ENCODE assay signal across 13 cellular contexts in genomic region chr2:162113771-162114168, GRCh38. TPM values are rescaled to one million over a fixed set of nuclear protein-coding genes. Genes with fewer than 3 reads are reported as not detected.
DNase-seq lines count a peak whose midpoint lies in the region; ATAC-seq, FAIRE-seq and TF ChIP-seq lines count a peak whose summit lies in the region.
"Had no signal": no experiment of that assay in that cellular context is flagged by ENCODE, and none has a peak within 500 bp of the region (broad histone marks: within the 10 kb centered on the region; RNA-seq: fewer than 3 reads in every experiment).

No MANE protein-coding gene starts in this region.

- peak overlapping the region; percentile 76 for H3K4me2 ChIP-seq in HepG2 (ENCODE audit: low read depth, low read length)

- peak; percentile 84 for ATAC-seq in HepG2
- ATAC-seq in GM19328 (IDR thresholded peaks at IDR 0.05; ENCODE audit: unreplicated experiment) = no peak
- ATAC-seq: activated naive CD8-positive, alpha-beta T cell treated with anti-CD3 and anti-CD28 coated beads, Interleukin-2, amount 50 U/mL, for 24 hours had no signal

- TF ChIP-seq EP300 in HepG2 (IDR thresholded peaks at IDR 0.05; ENCODE audit: low read depth in 2 of 2, low read length in 2 of 2) (peak; percentile 82 to 92; a peak in 3 of 4 replicates), HepG2 (CRISPR knock-in tag; IDR thresholded peaks at IDR 0.05; ENCODE audit: borderline replicate concordance) (peak; percentile 62; the same call in 1 of the 2 replicates)

- POLR2A ChIA-PET in HepG2 (lab: Yijun Ruan, JAX) = interaction anchor here (1.5 to 2.4 kb wide), 2 partner anchors 9 to 40 kb away, joined by 4 to 20 read pairs; partner anchors contain the start of gene DPP4

- H2AFZ ChIP-seq in HepG2 (ENCODE audit: low read length) = no peak overlapping the region

- TF ChIP-seq CTCF in HepG2 (CRISPR knock-in tag; IDR thresholded peaks at IDR 0.05) = no peak

- TF ChIP-seq POLR2A in HepG2 (IDR thresholded peaks at IDR 0.05; ENCODE audit: insufficient read depth in 1 of 2, low read depth in 2 of 2, low read length in 2 of 2) = no peak

- peak; percentile 87 for FAIRE-seq in HepG2 (lab: Jason Lieb, UNC)

- peak; percentile 71 for DNase-seq in AG08395 (ENCODE audit: low spot score)
- DNase-seq in LHCN-M2 (ENCODE audit: low read depth) = peak; percentile 92
- DNase-seq in dermis blood vessel endothelial cell = peak; percentile 61
- DNase-seq in HepG2 (ENCODE audit: low spot score) = peak; percentile 85
- no peak for DNase-seq in NCI-H510A (lab: John Stamatoyannopoulos, UW)
- DNase-seq in NCI-H345 treated with DMSO at 0.1 percent for 48 hours (lab: John Stamatoyannopoulos, UW; ENCODE audit: unreplicated experiment) = no peak
- no peak for DNase-seq in iPS-NIHi11 (ENCODE audit: low spot score)
- DNase-seq: activated CD4-positive, alpha-beta T cell treated with anti-CD3 and anti-CD28 coated beads for 4 hours; activated naive CD8-positive, alpha-beta T cell treated with anti-CD3 and anti-CD28 coated beads, Interleukin-2, amount 50 U/mL, for 24 hours; CD4-positive, CD25-positive, alpha-beta regulatory T cell had no signal

- peak overlapping the region; percentile 73 for H3K27ac ChIP-seq in HepG2 (ENCODE audit: extremely low read length, insufficient read depth, low read length)
- H3K27ac ChIP-seq: prostate gland had no signal

- TF ChIP-seq RAD21 in HepG2 (CRISPR knock-in tag; IDR thresholded peaks at IDR 0.05) = no peak

- peaks cover 70% of the 10 kb centered on the region for H3K4me1 ChIP-seq in HepG2 (ENCODE audit: insufficient read depth, low read length)
- H3K4me1 ChIP-seq: prostate gland had no signal

- H3K27me3 ChIP-seq in HepG2 (ENCODE audit: control insufficient read depth in 1 of 2, insufficient read depth in 2 of 2, low read length in 2 of 2) = no peaks in the 10 kb centered on the region

- no peaks in the 10 kb centered on the region for H4K20me1 ChIP-seq in HepG2 (ENCODE audit: insufficient read depth, low read length)

- in situ Hi-C loops in HepG2 (cut with HindIII; ENCODE audit: extremely low pct_ligation_motif_present, low pct_unique_long_range_greater_than_20kb) = no loop called here

- peaks cover 13% of the 10 kb centered on the region for H3K9me3 ChIP-seq in HepG2 (ENCODE audit: low read length)
- H3K9me3 ChIP-seq: prostate gland had no signal

- intact Hi-C loops in HepG2 (cut with micrococcal nuclease; ENCODE audit: unreplicated experiment) = loop anchor here (2.0 kb wide), 2 partner anchors 25 to 87 kb away; no protein-coding TSS in a partner anchor

- peak overlapping the region; percentile 53; the same call in 1 of the 2 replicates for H3K9ac ChIP-seq in HepG2 (ENCODE audit: insufficient read depth, low read depth, low read length)

- 0% methylated on average over 1 of the region's 1 CpG for whole genome bisulfite sequencing in HepG2 (ENCODE audit: low lambda C conversion rate)

- BruUV-seq in HepG2 (replicated peaks; lab: Mats Ljungman, UMichigan) = no TSS peak

- CTCF ChIA-PET in HepG2 (lab: Yijun Ruan, JAX; ENCODE audit: low intra/inter-chr PET ratio, low total read pairs) = no interaction called here

- no peaks in the 10 kb centered on the region for H3K36me3 ChIP-seq in HepG2 (replicated peaks in 1 of 2; ENCODE audit: control insufficient read depth in 1 of 2, insufficient read depth in 2 of 2, low read length in 2 of 2)
- H3K36me3 ChIP-seq: prostate gland had no signal

- H3K4me3 ChIP-seq in HepG2 (replicated peaks in 1 of 3; ENCODE audit: insufficient read depth in 1 of 3, low read depth in 2 of 3, low read length in 3 of 3) = peak overlapping the region in 1 of 3 experiments; percentile 34; a peak in 2 of 6 replicates
- H3K4me3 ChIP-seq: prostate gland had no signal

- no peaks in the 10 kb centered on the region for H3K79me2 ChIP-seq in HepG2 (ENCODE audit: insufficient read depth, low read length)

TF ChIP-seq in HepG2, 621 proteins besides CTCF, POLR2A, EP300 and RAD21 (continues in another document):
- TF ChIP-seq DPF2 (CRISPR knock-in tag; IDR thresholded peaks at IDR 0.05; ENCODE audit: borderline replicate concordance, low read depth) (peak; percentile 85), FOXP1 (IDR thresholded peaks at IDR 0.05) (no peak), FOXP1 (CRISPR knock-in tag; IDR thresholded peaks at IDR 0.05) (peak; percentile 89), CEBPB (IDR thresholded peaks at IDR 0.05; ENCODE audit: borderline replicate concordance, low read depth, low read length) (peak; percentile 100), DMAP1 (CRISPR knock-in tag; IDR thresholded peaks at IDR 0.05) (peak; percentile 73; the same call in 1 of the 2 replicates), ETV6 (CRISPR knock-in tag; conservative IDR thresholded peaks at IDR 0.05) (0 out of 2 replicates have a peak, but pooled peaks have one; percentile 65), TARDBP (CRISPR knock-in tag; IDR thresholded peaks at IDR 0.05) (peak; percentile 90), ZKSCAN8 (CRISPR knock-in tag; IDR thresholded peaks at IDR 0.05; ENCODE audit: borderline replicate concordance) (peak; percentile 84; the same call in 1 of the 2 replicates), ZNF569 (CRISPR knock-in tag; IDR thresholded peaks at IDR 0.05; ENCODE audit: borderline replicate concordance) (no peak)
- TF ChIP-seq, protein P1, sequence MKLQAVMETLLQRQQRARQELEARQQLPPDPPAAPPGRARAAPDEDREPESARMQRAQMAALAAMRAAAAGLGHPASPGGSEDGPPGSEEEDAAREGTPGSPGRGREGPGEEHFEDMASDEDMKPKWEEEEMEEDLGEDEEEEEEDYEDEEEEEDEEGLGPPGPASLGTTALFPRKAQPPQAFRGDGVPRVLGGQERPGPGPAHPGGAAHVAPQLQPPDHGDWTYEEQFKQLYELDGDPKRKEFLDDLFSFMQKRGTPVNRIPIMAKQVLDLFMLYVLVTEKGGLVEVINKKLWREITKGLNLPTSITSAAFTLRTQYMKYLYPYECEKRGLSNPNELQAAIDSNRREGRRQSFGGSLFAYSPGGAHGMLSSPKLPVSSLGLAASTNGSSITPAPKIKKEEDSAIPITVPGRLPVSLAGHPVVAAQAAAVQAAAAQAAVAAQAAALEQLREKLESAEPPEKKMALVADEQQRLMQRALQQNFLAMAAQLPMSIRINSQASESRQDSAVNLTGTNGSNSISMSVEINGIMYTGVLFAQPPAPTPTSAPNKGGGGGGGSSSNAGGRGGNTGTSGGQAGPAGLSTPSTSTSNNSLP (IDR thresholded peaks at IDR 0.05; ENCODE audit: low read depth, low read length) = peak; percentile 47; the same call in 1 of the 2 replicates

RNA-seq across cellular contexts. Expression of gene GCG, which starts 38.3 kb away (rescaled TPM):
- total RNA-seq in LHCN-M2 (2014; rRNA removed) = 0.17 TPM in 1 of 2 replicates, not detected in the other
- not detected for polyA plus RNA-seq in LHCN-M2 (2012)
- total RNA-seq in dermis blood vessel endothelial cell = not detected in 2 replicates
- total RNA-seq in HepG2 (2016; rRNA removed; fragmentation: Illumina TruSeq; extraction: Trizol) = not detected in 2 replicates
- not detected in 2 replicates for total RNA-seq in HepG2 (2016; cell fraction: cytosol; rRNA removed; fragmentation: Illumina TruSeq; extraction: Trizol; ENCODE audit: low read depth)
- not detected in 2 replicates for total RNA-seq in HepG2 (2016; cell fraction: insoluble cytoplasmic fraction; rRNA removed; fragmentation: Illumina TruSeq; extraction: Trizol)
- total RNA-seq in HepG2 (2016; cell fraction: membrane; rRNA removed; fragmentation: Illumina TruSeq; extraction: Trizol) = not detected in 2 replicates
- total RNA-seq in HepG2 (2016; cell fraction: nucleus; rRNA removed; fragmentation: Illumina TruSeq; extraction: Trizol) = not detected in 2 replicates
- polyA plus RNA-seq in HepG2 (2011; rRNA removed) = not detected in 2 replicates
- polyA plus RNA-seq in HepG2 (2011; cell fraction: cytosol; rRNA removed) = not detected in 2 replicates
- not detected in 2 replicates for polyA plus RNA-seq in HepG2 (2011; cell fraction: nucleus; rRNA removed)
- polyA plus RNA-seq in HepG2 (2012) = not detected in 2 replicates
- polyA plus RNA-seq in HepG2 (2016; cell fraction: cytosol; fragmentation: Illumina TruSeq; extraction: Trizol; ENCODE audit: low read depth) = not detected in 2 replicates
- not detected in 2 replicates for polyA plus RNA-seq in HepG2 (2016; cell fraction: insoluble cytoplasmic fraction; fragmentation: Illumina TruSeq; extraction: Trizol; ENCODE audit: low read depth)
- not detected in 2 replicates for polyA plus RNA-seq in HepG2 (2016; cell fraction: membrane; fragmentation: Illumina TruSeq; extraction: Trizol; ENCODE audit: low read depth)
- not detected in 2 replicates for polyA plus RNA-seq in HepG2 (2016; cell fraction: nucleus; fragmentation: Illumina TruSeq; extraction: Trizol; ENCODE audit: insufficient read depth, low read depth)
- polyA minus RNA-seq in HepG2 (2011; rRNA and poly(A)+ RNA removed; ENCODE audit: low replicate concordance) = not detected in 2 replicates
- not detected in 2 replicates for polyA minus RNA-seq in HepG2 (2011; cell fraction: cytosol; rRNA and poly(A)+ RNA removed)
- polyA minus RNA-seq in HepG2 (2011; cell fraction: nucleus; rRNA and poly(A)+ RNA removed) = not detected in 2 replicates
- total RNA-seq: CD4-positive, CD25-positive, alpha-beta regulatory T cell had no signal
- polyA plus RNA-seq: CD4-positive, CD25-positive, alpha-beta regulatory T cell; IgD-negative memory B cell had no signal

RNA-seq across cellular contexts. Expression of gene DPP4, which starts 39.8 kb away (rescaled TPM):
- total RNA-seq in LHCN-M2 (2014; rRNA removed) = 20.5 and 27.7 TPM in 2 replicates
- polyA plus RNA-seq in LHCN-M2 (2012) = 3.5 TPM
- 84.1 and 175 TPM in 2 replicates for total RNA-seq in dermis blood vessel endothelial cell
- total RNA-seq in HepG2 (2016; rRNA removed; fragmentation: Illumina TruSeq; extraction: Trizol) = 57.2 and 109 TPM in 2 replicates
- total RNA-seq in HepG2 (2016; cell fraction: cytosol; rRNA removed; fragmentation: Illumina TruSeq; extraction: Trizol; ENCODE audit: low read depth) = 9.0 and 9.9 TPM in 2 replicates
- total RNA-seq in HepG2 (2016; cell fraction: insoluble cytoplasmic fraction; rRNA removed; fragmentation: Illumina TruSeq; extraction: Trizol) = 54.8 and 107 TPM in 2 replicates
- 22.6 and 24.7 TPM in 2 replicates for total RNA-seq in HepG2 (2016; cell fraction: membrane; rRNA removed; fragmentation: Illumina TruSeq; extraction: Trizol)
- 123 and 147 TPM in 2 replicates for total RNA-seq in HepG2 (2016; cell fraction: nucleus; rRNA removed; fragmentation: Illumina TruSeq; extraction: Trizol)
- polyA plus RNA-seq in HepG2 (2011; rRNA removed) = 37.7 and 39.4 TPM in 2 replicates
- 32.1 and 39.3 TPM in 2 replicates for polyA plus RNA-seq in HepG2 (2011; cell fraction: cytosol; rRNA removed)
- polyA plus RNA-seq in HepG2 (2011; cell fraction: nucleus; rRNA removed) = 35.3 and 41.8 TPM in 2 replicates
- 85.0 and 97.7 TPM in 2 replicates for polyA plus RNA-seq in HepG2 (2012)
- 7.7 and 8.0 TPM in 2 replicates for polyA plus RNA-seq in HepG2 (2016; cell fraction: cytosol; fragmentation: Illumina TruSeq; extraction: Trizol; ENCODE audit: low read depth)
- 38.7 and 39.5 TPM in 2 replicates for polyA plus RNA-seq in HepG2 (2016; cell fraction: insoluble cytoplasmic fraction; fragmentation: Illumina TruSeq; extraction: Trizol; ENCODE audit: low read depth)
- 14.9 and 16.9 TPM in 2 replicates for polyA plus RNA-seq in HepG2 (2016; cell fraction: membrane; fragmentation: Illumina TruSeq; extraction: Trizol; ENCODE audit: low read depth)
- 95.1 and 96.2 TPM in 2 replicates for polyA plus RNA-seq in HepG2 (2016; cell fraction: nucleus; fragmentation: Illumina TruSeq; extraction: Trizol; ENCODE audit: insufficient read depth, low read depth)
- polyA minus RNA-seq in HepG2 (2011; rRNA and poly(A)+ RNA removed; ENCODE audit: low replicate concordance) = 175 TPM in 1 of 2 replicates, not detected in the other
- 57.2 and 81.0 TPM in 2 replicates for polyA minus RNA-seq in HepG2 (2011; cell fraction: cytosol; rRNA and poly(A)+ RNA removed)
- 147 and 149 TPM in 2 replicates for polyA minus RNA-seq in HepG2 (2011; cell fraction: nucleus; rRNA and poly(A)+ RNA removed)

Comparison
In these comparisons a context has a peak if more than half of its experiments do, and no peak if none do; other contexts are left out.
1. DNase-seq: peak in AG08395 (single experiment), LHCN-M2 (single experiment), dermis blood vessel endothelial cell (single experiment) and HepG2 (single experiment); none in NCI-H510A (single experiment), NCI-H345 treated with DMSO at 0.1 percent for 48 hours (single experiment) and iPS-NIHi11 (single experiment).